In the genomic region with DNA sequence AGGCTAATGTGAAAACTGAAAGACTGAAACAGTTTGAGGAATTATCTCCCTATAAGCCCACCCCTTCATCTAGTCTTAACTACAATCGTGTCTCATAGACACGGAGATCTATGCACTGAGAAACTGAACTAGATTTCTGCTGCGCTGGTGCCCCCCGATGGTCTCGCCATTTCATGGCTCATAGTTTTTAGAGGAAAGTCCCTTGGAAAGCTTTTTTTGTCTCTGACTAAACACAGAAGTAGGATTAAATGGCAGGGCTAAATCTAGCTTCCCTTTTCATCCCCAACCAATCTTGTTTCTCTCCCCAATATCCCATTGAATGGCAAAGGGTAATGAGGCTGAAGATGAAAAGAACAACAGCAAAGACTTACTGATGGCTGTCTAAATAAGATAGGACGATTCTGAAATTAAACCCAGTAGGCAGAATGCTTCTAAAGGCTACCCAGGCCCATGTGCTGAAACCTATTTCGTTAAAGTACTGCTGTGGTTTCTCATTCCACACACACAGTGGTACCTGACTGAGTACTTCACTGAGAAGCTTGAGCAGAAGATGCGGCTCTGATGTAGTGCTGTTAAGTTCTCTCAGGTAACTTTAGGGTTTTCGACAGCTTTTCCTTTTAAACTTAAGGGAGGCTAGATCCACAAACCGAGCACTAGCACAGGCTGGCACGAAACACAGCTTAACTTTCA, we compare ENCODE assay signal across 8 cellular contexts.
DNase-seq lines count a peak whose midpoint lies in the region; ATAC-seq and TF ChIP-seq lines count a peak whose summit lies in the region.

No MANE protein-coding gene starts in this region.

- TF ChIP-seq CTCF in GM20000 (IDR thresholded peaks at IDR 0.05; ENCODE audit: extremely low read depth, missing control alignments) = peak; percentile 3

- ATAC-seq in HG03175 (IDR thresholded peaks at IDR 0.05; ENCODE audit: unreplicated experiment) = no peak

- peak; percentile 41 for DNase-seq in CD1c-positive myeloid dendritic cell (ENCODE audit: extremely low spot score)
- peak; percentile 19 for DNase-seq in GM20000 (ENCODE audit: low spot score)
- DNase-seq in NCI-H1694 (lab: John Stamatoyannopoulos, UW) = peak; percentile 21
- peak; percentile 34 for DNase-seq in activated T-cell treated with anti-CD3 and anti-CD28 coated beads for 48 hours (ENCODE audit: low read depth)
- DNase-seq in glomerular endothelial cell (ENCODE audit: extremely low read depth, low read depth, low spot score) = peak; percentile 42
- peak; percentile 31 to 46 for DNase-seq in stimulated activated CD4-positive, alpha-beta T cell treated with anti-CD3 and anti-CD28 coated beads, Interleukin-15, amount 100 ng/mL, for 48 hours (ENCODE audit: low read depth in 2 of 2)
- no peak for DNase-seq in HuH-7.5 (ENCODE audit: low spot score)
